9 cellular contexts compared by ENCODE assay signal in genomic region chr6:42197574-42198362, GRCh38. TPM values are rescaled to one million over a fixed set of nuclear protein-coding genes. Genes with fewer than 3 reads are reported as not detected.
DNase-seq lines count a peak whose midpoint lies in the region; ATAC-seq and TF ChIP-seq lines count a peak whose summit lies in the region.
"Had no signal": no experiment of that assay in that cellular context is flagged by ENCODE, and none has a peak within 500 bp of the region (broad histone marks: within the 10 kb centered on the region; RNA-seq: fewer than 3 reads in every experiment).

No MANE protein-coding gene starts in this region.

- intact Hi-C loops in right lobe of liver (cut with DNase I) (no loop called here), ascending aorta (cut with DNase I) (no loop called here)

- peak; percentile 83 for DNase-seq in CMK (ENCODE audit: low read depth)
- DNase-seq in HFFc6: peak; percentile 72
- DNase-seq in UCSD-AML1 (lab: John Stamatoyannopoulos, UW; ENCODE audit: unreplicated experiment): peak; percentile 48
- DNase-seq in right lobe of liver: peak in 1 of 3 donors; percentile 53
- DNase-seq in ascending aorta (ENCODE audit: low spot score in 2 of 2): no peak
- no peak for DNase-seq in NCI-H1105 (lab: John Stamatoyannopoulos, UW)
- DNase-seq: testis had no signal

- H3K36me3 Mint-ChIP-seq in HFFc6 (ENCODE audit: low read depth): peaks cover 4% of the 10 kb centered on the region; the same call in 1 of the 2 replicates

- H3K27ac ChIP-seq in right lobe of liver: no peak overlapping the region
- no peak overlapping the region for H3K27ac ChIP-seq in ascending aorta
- H3K27ac ChIP-seq: testis had no signal

- peak; percentile 27 for TF ChIP-seq POLR2A in right lobe of liver (IDR thresholded peaks at IDR 0.05)

- H3K27ac Mint-ChIP-seq in HFFc6: no peak overlapping the region

- H3K4me3 ChIP-seq in right lobe of liver: no peak overlapping the region
- H3K4me3 ChIP-seq in ascending aorta: no peak overlapping the region
- H3K4me3 ChIP-seq: testis had no signal

- ATAC-seq in right lobe of liver (peak in 3 of 4 donors; percentile 15 to 80 (median 66)), HG02973 (IDR thresholded peaks at IDR 0.05; ENCODE audit: unreplicated experiment) (no peak), HG03108 (IDR thresholded peaks at IDR 0.05; ENCODE audit: unreplicated experiment) (no peak)

- H3K9me3 ChIP-seq in right lobe of liver (no peaks in the 10 kb centered on the region), ascending aorta (no peaks in the 10 kb centered on the region)
- H3K9me3 ChIP-seq: testis had no signal

- H3K4me1 ChIP-seq in right lobe of liver: peaks cover 0 to 7% (median 0%) of the 10 kb centered on the region in 4 donors
- H3K4me1 ChIP-seq in ascending aorta: no peaks in the 10 kb centered on the region
- H3K4me1 ChIP-seq: testis had no signal

- H3K9me3 Mint-ChIP-seq in HFFc6: no peaks in the 10 kb centered on the region

- WGBS in right lobe of liver (ENCODE audit: insufficient coverage, low coverage, low lambda C conversion rate, missing lambda C conversion rate): 58% methylated on average over 13 of the region's 13 CpGs

- H3K36me3 ChIP-seq in right lobe of liver (no peaks in the 10 kb centered on the region), ascending aorta (peaks cover 0 to 4% of the 10 kb centered on the region in 2 donors)

- TF ChIP-seq CTCF in HFFc6 (IDR thresholded peaks at IDR 0.05) (peak; percentile 43), right lobe of liver (IDR thresholded peaks at IDR 0.05) (no peak), ascending aorta (IDR thresholded peaks at IDR 0.05) (no peak)

- H3K27me3 Mint-ChIP-seq in HFFc6 (ENCODE audit: insufficient read depth): peaks cover 3% of the 10 kb centered on the region

- peaks cover 45% of the 10 kb centered on the region for H3K4me1 Mint-ChIP-seq in HFFc6 (ENCODE audit: low read depth)

- H3K4me3 Mint-ChIP-seq in HFFc6: no peak overlapping the region

- H3K27me3 ChIP-seq in right lobe of liver: no peaks in the 10 kb centered on the region
- H3K27me3 ChIP-seq in ascending aorta: no peaks in the 10 kb centered on the region
- H3K27me3 ChIP-seq: testis had no signal

RNA-seq across cellular contexts. Expression of gene GUCA1B, which starts 3.0 kb away (rescaled TPM):
- under 1 TPM in 4 of 6 experiments, not detected in 2; 0.17 to 0.31 (median 0.24) TPM for total RNA-seq in HFFc6 (2021; fragmentation: NEBNext Ultra II Directional; extraction: Animal tissue kit (Norgen Biotek cat#: 25700))
- total RNA-seq in right lobe of liver (under 1 TPM in 5 of 6 experiments, not detected in 1; 0.25 to 0.93 (median 0.68) TPM), ascending aorta (0.64 TPM)

RNA-seq across cellular contexts. Expression of gene MRPS10, which starts 19.9 kb away (rescaled TPM):
- total RNA-seq in HFFc6 (2021; fragmentation: NEBNext Ultra II Directional; extraction: Animal tissue kit (Norgen Biotek cat#: 25700)): 10 to 100 TPM; 40.9 to 49.3 (median 43.8) TPM
- total RNA-seq in right lobe of liver: 10 to 100 TPM; 17.7 to 35.3 (median 20.1) TPM
- 5.4 TPM for total RNA-seq in ascending aorta

RNA-seq across cellular contexts. Expression of gene GUCA1A, which starts 24.6 kb away (rescaled TPM):
- not detected for total RNA-seq in HFFc6 (2021; fragmentation: NEBNext Ultra II Directional; extraction: Animal tissue kit (Norgen Biotek cat#: 25700))
- not detected for total RNA-seq in right lobe of liver
- total RNA-seq in ascending aorta: 0.21 TPM

RNA-seq across cellular contexts. Expression of gene C6orf132, which starts 55.3 kb away (rescaled TPM):
- 1 to 10 TPM; 4.7 to 6.6 (median 5.1) TPM for total RNA-seq in HFFc6 (2021; fragmentation: NEBNext Ultra II Directional; extraction: Animal tissue kit (Norgen Biotek cat#: 25700))
- under 1 TPM; 0.07 to 0.74 (median 0.34) TPM for total RNA-seq in right lobe of liver
- total RNA-seq in ascending aorta: 1.3 TPM

Comparison
In these comparisons a context has a peak if more than half of its experiments do, and no peak if none do; other contexts are left out.
1. DNase-seq: peak in CMK (single experiment), HFFc6 (single experiment) and UCSD-AML1 (single experiment); none in ascending aorta (0 of 2) and NCI-H1105 (single experiment).
2. ATAC-seq: peak in right lobe of liver (3 of 4); none in HG02973 (single experiment) and HG03108 (single experiment).